Comparison of ENCODE assay signal across 11 cellular contexts in the genomic region with DNA sequence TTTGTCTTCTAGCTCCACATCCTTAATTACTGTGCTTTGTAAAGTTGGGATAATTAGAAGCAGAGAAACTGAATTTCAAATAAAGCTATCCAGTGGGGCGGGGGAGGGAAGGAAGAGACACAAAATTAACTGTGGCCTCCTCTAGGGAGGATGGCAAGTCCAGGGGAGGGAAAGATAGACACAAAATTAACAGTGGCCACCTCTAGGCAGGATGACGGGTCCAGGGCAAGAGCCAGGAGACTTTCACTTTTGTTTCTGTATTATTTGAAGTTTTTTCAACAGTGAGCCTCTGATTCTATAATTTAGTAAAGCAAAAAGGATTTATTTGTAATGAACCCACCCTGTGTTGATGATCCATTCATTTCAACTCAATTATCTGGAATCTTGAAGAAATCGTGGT.
A peak's percentile ranks its signal among the peaks of the same experiment; 100 is the strongest.
DNase-seq lines count a peak whose midpoint lies in the region; ATAC-seq and TF ChIP-seq lines count a peak whose summit lies in the region.
"Had no signal": no experiment of that assay in that cellular context is flagged by ENCODE, and none has a peak within 500 bp of the region (broad histone marks: within the 10 kb centered on the region; RNA-seq: fewer than 3 reads in every experiment).

No MANE protein-coding gene starts in this region.

- peaks cover 19% of the 10 kb centered on the region for H3K27me3 Mint-ChIP-seq in activated CD4-positive, alpha-beta T cell treated with anti-CD3 and anti-CD28 coated beads for 36 hours
- peaks cover 13% of the 10 kb centered on the region for H3K27me3 Mint-ChIP-seq in stimulated activated memory B cell treated with anti-CD40 and anti-IgM and Interleukin-4, amounts not matched to agents 10 μg/mL and 1 μg/mL and 100 μg/mL, for 72 hours

- H3K4me2 ChIP-seq in SK-N-SH (peak overlapping the region; percentile 61), fibroblast of lung (ENCODE audit: extremely low read depth, insufficient read depth, low read length) (peak overlapping the region; percentile 86)

- TF ChIP-seq EP300 in SK-N-SH (IDR thresholded peaks at IDR 0.05; ENCODE audit: borderline replicate concordance in 1 of 2, low read depth in 1 of 2, low read length in 1 of 2), result no peak

- CTCF ChIA-PET in activated CD4-positive, alpha-beta T cell treated with anti-CD3 and anti-CD28 coated beads for 36 hours (lab: Charles Lee), result no interaction called here
- CTCF ChIA-PET in SK-N-SH (lab: Yijun Ruan, JAX), result no interaction called here

- H3K9me3 ChIP-seq in SK-N-SH (no peaks in the 10 kb centered on the region), fibroblast of lung (ENCODE audit: control insufficient read depth, insufficient read depth, low read depth, low read length) (no peaks in the 10 kb centered on the region)
- H3K9me3 ChIP-seq: tibial nerve had no signal

- no peaks in the 10 kb centered on the region for H3K36me3 Mint-ChIP-seq in activated CD4-positive, alpha-beta T cell treated with anti-CD3 and anti-CD28 coated beads for 36 hours (ENCODE audit: low read depth)
- no peaks in the 10 kb centered on the region for H3K36me3 Mint-ChIP-seq in stimulated activated memory B cell treated with anti-CD40 and anti-IgM and Interleukin-4, amounts not matched to agents 10 μg/mL and 1 μg/mL and 100 μg/mL, for 72 hours

- no peak for TF ChIP-seq CTCF in SK-N-SH (IDR thresholded peaks at IDR 0.05)
- no peak for TF ChIP-seq CTCF in fibroblast of lung (conservative IDR thresholded peaks at IDR 0.05 in 1 of 2, IDR thresholded peaks at IDR 0.05 in 1 of 2; ENCODE audit: low read depth in 1 of 2, low read length in 2 of 2)

- peak overlapping the region; percentile 9 for H3K4me3 Mint-ChIP-seq in activated CD4-positive, alpha-beta T cell treated with anti-CD3 and anti-CD28 coated beads for 36 hours
- H3K4me3 Mint-ChIP-seq in stimulated activated memory B cell treated with anti-CD40 and anti-IgM and Interleukin-4, amounts not matched to agents 10 μg/mL and 1 μg/mL and 100 μg/mL, for 72 hours, result peak overlapping the region; percentile 40

- no peak for TF ChIP-seq RAD21 in SK-N-SH (IDR thresholded peaks at IDR 0.05; ENCODE audit: low read length)

- H3K79me2 ChIP-seq in SK-N-SH (ENCODE audit: insufficient read depth) (no peaks in the 10 kb centered on the region), fibroblast of lung (ENCODE audit: control insufficient read depth, insufficient read depth, low read length) (no peaks in the 10 kb centered on the region)

- H3K4me3 ChIP-seq in SK-N-SH (ENCODE audit: low read depth in 2 of 2, low read length in 1 of 2) (peak overlapping the region; percentile 2 to 47; a peak in 3 of 4 replicates), fibroblast of lung (replicated peaks in 1 of 4; ENCODE audit: control extremely low read depth in 1 of 4, insufficient read depth in 1 of 4, low read depth in 3 of 4, low read length in 4 of 4) (peak overlapping the region; percentile 8 to 39 (median 16))

- H3K9ac ChIP-seq in SK-N-SH (no peak overlapping the region), fibroblast of lung (ENCODE audit: insufficient read depth, low read length) (peak overlapping the region; percentile 36)

- POLR2A ChIA-PET in activated CD4-positive, alpha-beta T cell treated with anti-CD3 and anti-CD28 coated beads for 36 hours (lab: Charles Lee), result interaction anchor here (0.7 kb wide), 1 partner anchor 18 kb away, joined by 3 read pairs; no protein-coding TSS in a partner anchor
- POLR2A ChIA-PET in SK-N-SH (lab: Yijun Ruan, JAX), result no interaction called here

- no peak overlapping the region for H3K27ac ChIP-seq in SK-N-SH (ENCODE audit: low read depth in 2 of 2, low read length in 1 of 2)
- peak overlapping the region; percentile 50 for H3K27ac ChIP-seq in fibroblast of lung (ENCODE audit: insufficient read depth, low read length)
- H3K27ac ChIP-seq: brain microvascular endothelial cell, HL-60, tibial nerve had no signal

- no peak for DNase-seq in activated CD4-positive, alpha-beta T cell treated with anti-CD3 and anti-CD28 coated beads for 36 hours
- no peak for DNase-seq in activated CD4-positive, alpha-beta T cell treated with anti-CD3 and anti-CD28 coated beads, Interleukin-2, amount 50 U/mL, for 48 hours
- peak; percentile 19 for DNase-seq in SK-N-SH
- DNase-seq in fibroblast of lung (ENCODE audit: low read depth in 2 of 2), result no peak

- no peak overlapping the region for H3K27ac Mint-ChIP-seq in activated CD4-positive, alpha-beta T cell treated with anti-CD3 and anti-CD28 coated beads for 36 hours
- no peak overlapping the region for H3K27ac Mint-ChIP-seq in stimulated activated memory B cell treated with anti-CD40 and anti-IgM and Interleukin-4, amounts not matched to agents 10 μg/mL and 1 μg/mL and 100 μg/mL, for 72 hours

- H3K4me1 Mint-ChIP-seq in activated CD4-positive, alpha-beta T cell treated with anti-CD3 and anti-CD28 coated beads for 36 hours, result peaks cover 7% of the 10 kb centered on the region
- peaks cover 8% of the 10 kb centered on the region for H3K4me1 Mint-ChIP-seq in stimulated activated memory B cell treated with anti-CD40 and anti-IgM and Interleukin-4, amounts not matched to agents 10 μg/mL and 1 μg/mL and 100 μg/mL, for 72 hours

- H3K4me1 ChIP-seq in SK-N-SH (ENCODE audit: control insufficient read depth in 1 of 2, insufficient read depth in 2 of 2, low read depth in 1 of 2, low read length in 1 of 2), result peaks cover 0 to 2% of the 10 kb centered on the region in 2 experiments; a peak in 1 of 4 replicates
- peaks cover 2% of the 10 kb centered on the region for H3K4me1 ChIP-seq in fibroblast of lung (ENCODE audit: control insufficient read depth, extremely low read depth, insufficient read depth, low read length)

- no peaks in the 10 kb centered on the region for H3K9me3 Mint-ChIP-seq in activated CD4-positive, alpha-beta T cell treated with anti-CD3 and anti-CD28 coated beads for 36 hours (ENCODE audit: low read depth)
- peaks cover 2% of the 10 kb centered on the region for H3K9me3 Mint-ChIP-seq in stimulated activated memory B cell treated with anti-CD40 and anti-IgM and Interleukin-4, amounts not matched to agents 10 μg/mL and 1 μg/mL and 100 μg/mL, for 72 hours

- intact Hi-C loops in activated CD4-positive, alpha-beta T cell treated with anti-CD3 and anti-CD28 coated beads for 36 hours (cut with DNase I, micrococcal nuclease), result no loop called here

- no peak for ATAC-seq in activated CD4-positive, alpha-beta T cell treated with anti-CD3 and anti-CD28 coated beads for 36 hours
- no peak for ATAC-seq in stimulated activated memory B cell treated with anti-CD40 and anti-IgM and Interleukin-4, amounts not matched to agents 10 μg/mL and 1 μg/mL and 100 μg/mL, for 72 hours
- ATAC-seq in HG02885 (IDR thresholded peaks at IDR 0.05; ENCODE audit: poor library complexity, unreplicated experiment) (no peak), HG03565 (IDR thresholded peaks at IDR 0.05; ENCODE audit: unreplicated experiment) (no peak), HG02759 (IDR thresholded peaks at IDR 0.05; ENCODE audit: unreplicated experiment) (no peak)

- 19% methylated on average over 3 of the region's 3 CpGs for WGBS in SK-N-SH (ENCODE audit: low lambda C conversion rate)

- H3K36me3 ChIP-seq in SK-N-SH (replicated peaks in 1 of 2; ENCODE audit: control insufficient read depth in 1 of 2, insufficient read depth in 2 of 2, low read length in 1 of 2) (no peaks in the 10 kb centered on the region), fibroblast of lung (ENCODE audit: control insufficient read depth, insufficient read depth, low read length) (no peaks in the 10 kb centered on the region)
- H3K36me3 ChIP-seq: brain microvascular endothelial cell, tibial nerve had no signal

- no peaks in the 10 kb centered on the region for H4K20me1 ChIP-seq in SK-N-SH (ENCODE audit: insufficient read depth)
- no peaks in the 10 kb centered on the region for H4K20me1 ChIP-seq in fibroblast of lung (ENCODE audit: control insufficient read depth, extremely low read depth, insufficient read depth, low read length)

- 0 out of 2 replicates have a peak overlapping the region, but pooled peaks have one; percentile 24 for H2AFZ ChIP-seq in SK-N-SH (ENCODE audit: low read depth)
- peak overlapping the region; percentile 84 for H2AFZ ChIP-seq in fibroblast of lung (ENCODE audit: low read length)

- no peaks in the 10 kb centered on the region for H3F3A ChIP-seq in SK-N-SH (replicated peaks; ENCODE audit: insufficient read depth)

- H3K27me3 ChIP-seq in SK-N-SH (ENCODE audit: insufficient read depth) (no peaks in the 10 kb centered on the region), fibroblast of lung (ENCODE audit: control insufficient read depth, insufficient read depth, low read length) (no peaks in the 10 kb centered on the region)
- H3K27me3 ChIP-seq: brain microvascular endothelial cell, tibial nerve had no signal

- H3K9me2 ChIP-seq in SK-N-SH, result no peaks in the 10 kb centered on the region

TF ChIP-seq in SK-N-SH, 30 proteins besides CTCF, POLR2A, EP300 and RAD21 (continues in another document):
- TF ChIP-seq, protein P1, sequence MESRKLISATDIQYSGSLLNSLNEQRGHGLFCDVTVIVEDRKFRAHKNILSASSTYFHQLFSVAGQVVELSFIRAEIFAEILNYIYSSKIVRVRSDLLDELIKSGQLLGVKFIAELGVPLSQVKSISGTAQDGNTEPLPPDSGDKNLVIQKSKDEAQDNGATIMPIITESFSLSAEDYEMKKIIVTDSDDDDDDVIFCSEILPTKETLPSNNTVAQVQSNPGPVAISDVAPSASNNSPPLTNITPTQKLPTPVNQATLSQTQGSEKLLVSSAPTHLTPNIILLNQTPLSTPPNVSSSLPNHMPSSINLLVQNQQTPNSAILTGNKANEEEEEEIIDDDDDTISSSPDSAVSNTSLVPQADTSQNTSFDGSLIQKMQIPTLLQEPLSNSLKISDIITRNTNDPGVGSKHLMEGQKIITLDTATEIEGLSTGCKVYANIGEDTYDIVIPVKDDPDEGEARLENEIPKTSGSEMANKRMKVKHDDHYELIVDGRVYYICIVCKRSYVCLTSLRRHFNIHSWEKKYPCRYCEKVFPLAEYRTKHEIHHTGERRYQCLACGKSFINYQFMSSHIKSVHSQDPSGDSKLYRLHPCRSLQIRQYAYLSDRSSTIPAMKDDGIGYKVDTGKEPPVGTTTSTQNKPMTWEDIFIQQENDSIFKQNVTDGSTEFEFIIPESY (IDR thresholded peaks at IDR 0.05; ENCODE audit: borderline replicate concordance, low read depth), result no peak
- no peak for TF ChIP-seq FOXM1 (IDR thresholded peaks at IDR 0.05; ENCODE audit: low read depth)
